In genomic region chr5:176630681-176631222, GRCh38 we compare ENCODE assay signal across 8 cellular contexts. TPM values are rescaled to one million over a fixed set of nuclear protein-coding genes. Genes with fewer than 3 reads are reported as not detected.
A peak's percentile ranks its signal among the peaks of the same experiment; 100 is the strongest.
DNase-seq lines count a peak whose midpoint lies in the region; ATAC-seq, FAIRE-seq and TF ChIP-seq lines count a peak whose summit lies in the region.

No MANE protein-coding gene starts in this region.

- intact Hi-C loops in activated naive CD4-positive, alpha-beta T cell treated with anti-CD3 and anti-CD28 coated beads for 36 hours (cut with micrococcal nuclease) = no loop called here

- no peak overlapping the region for H3K27ac Mint-ChIP-seq in activated naive CD4-positive, alpha-beta T cell treated with anti-CD3 and anti-CD28 coated beads for 36 hours
- no peak overlapping the region for H3K27ac Mint-ChIP-seq in activated naive CD8-positive, alpha-beta T cell

- peak overlapping the region; percentile 86 for H3K4me2 ChIP-seq in keratinocyte (ENCODE audit: control insufficient read depth, extremely low read depth, insufficient read depth, low read depth, low read length)

- no peaks in the 10 kb centered on the region for H3K9me3 ChIP-seq in keratinocyte (ENCODE audit: control insufficient read depth, low read depth, low read length)
- H3K9me3 ChIP-seq in thymus (ENCODE audit: control insufficient read depth) = no peaks in the 10 kb centered on the region

- no peak for FAIRE-seq in keratinocyte (lab: Jason Lieb, UNC)

- H3K79me2 ChIP-seq in keratinocyte (ENCODE audit: control insufficient read depth, insufficient read depth, low read length) = no peaks in the 10 kb centered on the region

- H3K9me3 Mint-ChIP-seq in activated naive CD4-positive, alpha-beta T cell treated with anti-CD3 and anti-CD28 coated beads for 36 hours = no peaks in the 10 kb centered on the region
- peaks cover 3% of the 10 kb centered on the region for H3K9me3 Mint-ChIP-seq in activated naive CD8-positive, alpha-beta T cell (ENCODE audit: low read depth)

- H3K36me3 ChIP-seq in keratinocyte (ENCODE audit: control insufficient read depth in 2 of 2, extremely low read depth in 1 of 2, insufficient read depth in 2 of 2, low read length in 2 of 2) (no peaks in the 10 kb centered on the region), thymus (ENCODE audit: control insufficient read depth, insufficient read depth) (no peaks in the 10 kb centered on the region)

- no peaks in the 10 kb centered on the region for H3K9me1 ChIP-seq in keratinocyte (ENCODE audit: control insufficient read depth, extremely low read depth, insufficient read depth, low read length)

- peaks cover 35% of the 10 kb centered on the region for H3K27me3 ChIP-seq in keratinocyte (ENCODE audit: control insufficient read depth, extremely low read depth, insufficient read depth, low read length)
- peaks cover 48% of the 10 kb centered on the region for H3K27me3 ChIP-seq in thymus (ENCODE audit: control insufficient read depth, insufficient read depth)

- H3K27ac ChIP-seq in keratinocyte (ENCODE audit: control insufficient read depth, insufficient read depth, low read length) (no peak overlapping the region), thymus (ENCODE audit: low read depth) (no peak overlapping the region)

- CTCF ChIA-PET in activated naive CD4-positive, alpha-beta T cell treated with anti-CD3 and anti-CD28 coated beads for 36 hours (lab: Charles Lee) = interaction anchor here (0.6 to 2.2 kb wide), 5 partner anchors 16 to 57 kb away, joined by 3 to 14 read pairs (median 4); no protein-coding TSS in a partner anchor

- dilution Hi-C loops in keratinocyte (cut with MboI; ENCODE audit: extremely low pct_ligation_motif_present, low sequenced_read_pairs) = no loop called here

- H3K9ac ChIP-seq in keratinocyte (ENCODE audit: control insufficient read depth, extremely low read depth, insufficient read depth, low read length) = peak overlapping the region; percentile 35

- no peak for TF ChIP-seq CTCF in keratinocyte (optimal IDR thresholded peaks at IDR 0.05 in 1 of 3, IDR thresholded peaks at IDR 0.05 in 1 of 3, conservative IDR thresholded peaks at IDR 0.05 in 1 of 3; ENCODE audit: extremely low read depth in 1 of 3, insufficient read depth in 2 of 3, low read length in 3 of 3)

- H3K4me3 Mint-ChIP-seq in activated naive CD4-positive, alpha-beta T cell treated with anti-CD3 and anti-CD28 coated beads for 36 hours = peak overlapping the region; percentile 46
- H3K4me3 Mint-ChIP-seq in activated naive CD8-positive, alpha-beta T cell = peak overlapping the region; percentile 74

- DNase-seq in activated naive CD4-positive, alpha-beta T cell treated with anti-CD3 and anti-CD28 coated beads for 36 hours = no peak
- no peak for DNase-seq in activated naive CD4-positive, alpha-beta T cell treated with Interleukin-2 at 50 U/mL for 16 hours
- no peak for DNase-seq in keratinocyte (ENCODE audit: low read depth, low spot score)
- no peak for DNase-seq in CD1c-positive myeloid dendritic cell (ENCODE audit: extremely low spot score)
- DNase-seq in NCI-H524 (lab: John Stamatoyannopoulos, UW) = no peak

- H3K4me1 ChIP-seq in keratinocyte (ENCODE audit: control insufficient read depth, extremely low read depth, insufficient read depth, low read length) = peaks cover 40% of the 10 kb centered on the region
- no peaks in the 10 kb centered on the region for H3K4me1 ChIP-seq in thymus (ENCODE audit: control insufficient read depth, insufficient read depth, low read length)

- H3K36me3 Mint-ChIP-seq in activated naive CD4-positive, alpha-beta T cell treated with anti-CD3 and anti-CD28 coated beads for 36 hours (ENCODE audit: low read depth) = no peaks in the 10 kb centered on the region
- H3K36me3 Mint-ChIP-seq in activated naive CD8-positive, alpha-beta T cell = no peaks in the 10 kb centered on the region

- H4K20me1 ChIP-seq in keratinocyte (ENCODE audit: control insufficient read depth, extremely low read depth, insufficient read depth, low read length) = peaks cover 2% of the 10 kb centered on the region

- peaks cover 67% of the 10 kb centered on the region for H3K27me3 Mint-ChIP-seq in activated naive CD4-positive, alpha-beta T cell treated with anti-CD3 and anti-CD28 coated beads for 36 hours (ENCODE audit: low read depth)
- peaks cover 44% of the 10 kb centered on the region for H3K27me3 Mint-ChIP-seq in activated naive CD8-positive, alpha-beta T cell

- no peak overlapping the region for H2AFZ ChIP-seq in keratinocyte (ENCODE audit: control insufficient read depth, low read length)

- 10% methylated on average over 20 of the region's 20 CpGs for WGBS in thymus

- H3K4me1 Mint-ChIP-seq in activated naive CD4-positive, alpha-beta T cell treated with anti-CD3 and anti-CD28 coated beads for 36 hours (ENCODE audit: low read depth) = peaks cover 12% of the 10 kb centered on the region
- peaks cover 11% of the 10 kb centered on the region for H3K4me1 Mint-ChIP-seq in activated naive CD8-positive, alpha-beta T cell (ENCODE audit: low read depth)

- no peak for ATAC-seq in GM19324 (IDR thresholded peaks at IDR 0.05; ENCODE audit: low FRiP score, unreplicated experiment)

- peak overlapping the region; percentile 9 to 59 (median 44) for H3K4me3 ChIP-seq in keratinocyte (ENCODE audit: control insufficient read depth in 2 of 3, extremely low read depth in 1 of 3, insufficient read depth in 2 of 3, low read depth in 1 of 3, low read length in 3 of 3)
- peak overlapping the region; percentile 18 for H3K4me3 ChIP-seq in thymus (ENCODE audit: low read length)

RNA-seq across cellular contexts. Expression of gene EIF4E1B, which starts 0.3 kb away (rescaled TPM):
- not detected for total RNA-seq in activated naive CD4-positive, alpha-beta T cell treated with anti-CD3 and anti-CD28 coated beads for 36 hours
- polyA plus RNA-seq in keratinocyte (not detected in 3 replicates), thymus (0.05 TPM)
- polyA plus RNA-seq in keratinocyte (2011; ENCODE audit: low read depth) = not detected
- not detected in 2 replicates for polyA plus RNA-seq in keratinocyte (2011; cell fraction: cytosol; rRNA removed)
- not detected in 2 replicates for polyA plus RNA-seq in keratinocyte (2011; cell fraction: nucleus; rRNA removed)
- not detected in 2 replicates for polyA plus RNA-seq in keratinocyte (2012; ENCODE audit: low replicate concordance)
- not detected in 3 replicates for polyA minus RNA-seq in keratinocyte
- polyA minus RNA-seq in keratinocyte (2011; cell fraction: cytosol; rRNA and poly(A)+ RNA removed) = not detected
- polyA minus RNA-seq in keratinocyte (2011; cell fraction: nucleus; rRNA and poly(A)+ RNA removed) = not detected in 2 replicates

RNA-seq across cellular contexts. Expression of gene SNCB, which starts 0.4 kb away (rescaled TPM):
- not detected for total RNA-seq in activated naive CD4-positive, alpha-beta T cell treated with anti-CD3 and anti-CD28 coated beads for 36 hours
- polyA plus RNA-seq in keratinocyte (0.21 to 1.00 TPM (median 0.69 TPM) in 3 replicates), thymus (0.21 TPM)
- not detected for polyA plus RNA-seq in keratinocyte (2011; ENCODE audit: low read depth)
- polyA plus RNA-seq in keratinocyte (2011; cell fraction: cytosol; rRNA removed) = 0.26 and 0.47 TPM in 2 replicates
- polyA plus RNA-seq in keratinocyte (2011; cell fraction: nucleus; rRNA removed) = 0.31 and 0.50 TPM in 2 replicates
- polyA plus RNA-seq in keratinocyte (2012; ENCODE audit: low replicate concordance) = 1.9 TPM in 1 of 2 replicates, not detected in the other
- polyA minus RNA-seq in keratinocyte = 0.33 TPM in 1 of 3 replicates, not detected in the others
- polyA minus RNA-seq in keratinocyte (2011; cell fraction: cytosol; rRNA and poly(A)+ RNA removed) = not detected
- polyA minus RNA-seq in keratinocyte (2011; cell fraction: nucleus; rRNA and poly(A)+ RNA removed) = not detected in 2 replicates

RNA-seq across cellular contexts. Expression of gene TSPAN17, which starts 16.5 kb away (rescaled TPM):
- 10 to 100 TPM; 17.2 to 17.4 TPM for total RNA-seq in activated naive CD4-positive, alpha-beta T cell treated with anti-CD3 and anti-CD28 coated beads for 36 hours
- polyA plus RNA-seq in keratinocyte = 53.1 to 72.7 TPM (median 57.2 TPM) in 3 replicates
- polyA plus RNA-seq in keratinocyte (2011; ENCODE audit: low read depth) = 3.8 TPM
- polyA plus RNA-seq in keratinocyte (2011; cell fraction: cytosol; rRNA removed) = 33.1 and 58.3 TPM in 2 replicates
- polyA plus RNA-seq in keratinocyte (2011; cell fraction: nucleus; rRNA removed) = 59.8 and 61.6 TPM in 2 replicates
- polyA plus RNA-seq in keratinocyte (2012; ENCODE audit: low replicate concordance) = 23.9 and 59.0 TPM in 2 replicates
- polyA minus RNA-seq in keratinocyte = 53.3 to 88.0 TPM (median 60.3 TPM) in 3 replicates
- polyA minus RNA-seq in keratinocyte (2011; cell fraction: cytosol; rRNA and poly(A)+ RNA removed) = 96.5 TPM
- 34.6 and 35.3 TPM in 2 replicates for polyA minus RNA-seq in keratinocyte (2011; cell fraction: nucleus; rRNA and poly(A)+ RNA removed)
- 26.5 TPM for polyA plus RNA-seq in thymus

RNA-seq across cellular contexts. Expression of gene GPRIN1, which starts 20.8 kb away (rescaled TPM):
- total RNA-seq in activated naive CD4-positive, alpha-beta T cell treated with anti-CD3 and anti-CD28 coated beads for 36 hours = 1 to 10 TPM; 1.4 to 1.5 TPM
- polyA plus RNA-seq in keratinocyte = 4.0 to 4.6 TPM (median 4.4 TPM) in 3 replicates
- 2.4 TPM for polyA plus RNA-seq in keratinocyte (2011; ENCODE audit: low read depth)
- 3.5 and 5.5 TPM in 2 replicates for polyA plus RNA-seq in keratinocyte (2011; cell fraction: cytosol; rRNA removed)
- polyA plus RNA-seq in keratinocyte (2011; cell fraction: nucleus; rRNA removed) = 5.2 and 8.0 TPM in 2 replicates
- polyA plus RNA-seq in keratinocyte (2012; ENCODE audit: low replicate concordance) = 3.8 and 7.6 TPM in 2 replicates
- polyA minus RNA-seq in keratinocyte = 4.9 to 5.7 TPM (median 5.5 TPM) in 3 replicates
- 9.0 TPM for polyA minus RNA-seq in keratinocyte (2011; cell fraction: cytosol; rRNA and poly(A)+ RNA removed)
- 6.6 and 8.4 TPM in 2 replicates for polyA minus RNA-seq in keratinocyte (2011; cell fraction: nucleus; rRNA and poly(A)+ RNA removed)
- polyA plus RNA-seq in thymus = 0.82 TPM
